23 cellular contexts compared by ENCODE assay signal in genomic region chr16:85690469-85691064, GRCh38. TPM values are rescaled to one million over a fixed set of nuclear protein-coding genes. Genes with fewer than 3 reads are reported as not detected.
DNase-seq lines count a peak whose midpoint lies in the region; ATAC-seq, FAIRE-seq and TF ChIP-seq lines count a peak whose summit lies in the region.
"Had no signal": no experiment of that assay in that cellular context is flagged by ENCODE, and none has a peak within 500 bp of the region (broad histone marks: within the 10 kb centered on the region; RNA-seq: fewer than 3 reads in every experiment).

No MANE protein-coding gene starts in this region.

- no peak overlapping the region for H3K4me2 ChIP-seq in K562 (ENCODE audit: insufficient read depth, low read length)

- peak overlapping the region; percentile 54 for H3K4me3 Mint-ChIP-seq in type B pancreatic cell
- no peak overlapping the region for H3K4me3 Mint-ChIP-seq in CD4-positive, alpha-beta T cell

- POLR2A ChIA-PET in K562 (lab: Yijun Ruan, JAX): interaction anchor here (0.6 to 1.5 kb wide), 6 partner anchors 15 to 54 kb away, joined by 3 to 5 read pairs (median 4); no protein-coding TSS in a partner anchor
- POLR2A ChIA-PET in CD4-positive, alpha-beta T cell (lab: Charles Lee): no interaction called here

- H4K20me1 ChIP-seq in K562 (replicated peaks; ENCODE audit: control insufficient read depth, insufficient read depth, low read length): peaks cover 14% of the 10 kb centered on the region; the same call in 1 of the 2 replicates

- intact Hi-C loops in Right ventricle myocardium superior (cut with DNase I) (no loop called here), Right ventricle myocardium inferior (cut with DNase I) (no loop called here), K562 (cut with micrococcal nuclease) (no loop called here)
- intact Hi-C loops in CD4-positive, alpha-beta T cell (cut with DNase I, micrococcal nuclease): no loop called here

- H3K27ac Mint-ChIP-seq in type B pancreatic cell: peak overlapping the region; percentile 50
- H3K27ac Mint-ChIP-seq in CD4-positive, alpha-beta T cell: no peak overlapping the region
- H3K27ac Mint-ChIP-seq: HFFc6 had no signal

- no peak for ATAC-seq in Right ventricle myocardium superior (ENCODE audit: poor library complexity)
- ATAC-seq in Right ventricle myocardium inferior: no peak
- no peak for ATAC-seq in K562
- no peak for ATAC-seq in CD4-positive, alpha-beta T cell (ENCODE audit: poor library complexity)
- ATAC-seq in GM18907 (IDR thresholded peaks at IDR 0.05; ENCODE audit: unreplicated experiment): no peak
- ATAC-seq: activated CD4-positive, CD25-positive, alpha-beta regulatory T cell treated with anti-CD3 and anti-CD28 coated beads, Interleukin-2, amount 50 U/mL, for 24 hours; left lobe of liver had no signal

- no peaks in the 10 kb centered on the region for H3K9me3 ChIP-seq in K562 (replicated peaks; ENCODE audit: control insufficient read depth, insufficient read depth, low read depth, low read length)
- H3K9me3 ChIP-seq in CD4-positive, alpha-beta T cell (ENCODE audit: control insufficient read depth, low read length): no peaks in the 10 kb centered on the region
- H3K9me3 ChIP-seq: pancreas, testis had no signal

- H2AFZ ChIP-seq in K562 (ENCODE audit: low read depth, low read length): no peak overlapping the region

- no TSS peak for BruUV-seq in K562 (replicated peaks; lab: Mats Ljungman, UMichigan)

- TF ChIP-seq EP300 in K562 (IDR thresholded peaks at IDR 0.05; ENCODE audit: low read length): no peak

- FAIRE-seq in K562 (lab: Jason Lieb, UNC): peak; percentile 75
- FAIRE-seq: GM19239, HTR-8/SVneo, pancreas had no signal

- H3K9me3 Mint-ChIP-seq in type B pancreatic cell: no peaks in the 10 kb centered on the region
- no peaks in the 10 kb centered on the region for H3K9me3 Mint-ChIP-seq in CD4-positive, alpha-beta T cell
- H3K9me3 Mint-ChIP-seq: HFFc6 had no signal

- H3K27me3 ChIP-seq in K562 (ENCODE audit: control insufficient read depth in 2 of 2, insufficient read depth in 2 of 2, low read length in 2 of 2): peaks cover 2 to 11% of the 10 kb centered on the region in 2 experiments; a peak in 4 of 5 replicates
- H3K27me3 ChIP-seq in CD4-positive, alpha-beta T cell (ENCODE audit: control insufficient read depth, insufficient read depth, low read length): peaks cover 3% of the 10 kb centered on the region
- H3K27me3 ChIP-seq: pancreas, Peyer's patch, testis had no signal

- DNase-seq in Right ventricle myocardium superior (peak; percentile 2), Right ventricle myocardium inferior (ENCODE audit: missing footprints) (no peak), NCI-H510A treated with DMSO at 0.1 percent for 48 hours (lab: John Stamatoyannopoulos, UW) (peak; percentile 72), K562 (ENCODE audit: extremely low read depth in 1 of 4, low spot score in 3 of 4) (peak in 1 of 4 experiments; percentile 55), type B pancreatic cell (ENCODE audit: extremely low spot score, unreplicated experiment) (no peak), GM13977 (ENCODE audit: low spot score) (no peak)
- no peak for DNase-seq in CD4-positive, alpha-beta T cell
- DNase-seq: activated effector memory CD4-positive, alpha-beta T cell treated with Interleukin-2 at 50 U/mL for 16 hours; aorta; Calu3; foreskin fibroblast; HFFc6; MM.1S; NCI-H524 treated with DMSO at 0.1 percent for 48 hours; Peyer's patch; T-helper 2 cell; testis had no signal

- WGBS in K562 (ENCODE audit: insufficient coverage, low coverage, missing lambda C conversion rate): 17% methylated on average over 7 of the region's 7 CpGs

- no peak for TF ChIP-seq RAD21 in K562 (CRISPR knock-in tag; conservative IDR thresholded peaks at IDR 0.05 in 1 of 2, IDR thresholded peaks at IDR 0.05 in 1 of 2)

- no peak overlapping the region for H3K4me3 ChIP-seq in K562
- H3K4me3 ChIP-seq: pancreas, Peyer's patch, testis had no signal

- peaks cover 3% of the 10 kb centered on the region for H3K9me1 ChIP-seq in K562 (ENCODE audit: control insufficient read depth, insufficient read depth, low read length)

- no peak for TF ChIP-seq POLR2A in K562 (conservative IDR thresholded peaks at IDR 0.05)

- H3K4me1 Mint-ChIP-seq in type B pancreatic cell (ENCODE audit: unreplicated experiment): peaks cover 20% of the 10 kb centered on the region
- H3K4me1 Mint-ChIP-seq in CD4-positive, alpha-beta T cell (ENCODE audit: low read depth): no peaks in the 10 kb centered on the region

- peaks cover 32% of the 10 kb centered on the region for H3K79me2 ChIP-seq in K562 (ENCODE audit: control insufficient read depth, insufficient read depth, low read length)

- no peak overlapping the region for H3K27ac ChIP-seq in K562 (ENCODE audit: extremely low read depth, low read depth, low read length)
- no peak overlapping the region for H3K27ac ChIP-seq in CD4-positive, alpha-beta T cell (ENCODE audit: low read depth, low read length)
- H3K27ac ChIP-seq: pancreas, Peyer's patch, testis had no signal

- in situ Hi-C loops in K562 (cut with MboI): no loop called here
- in situ Hi-C loops in GM13977 (cut with MboI; ENCODE audit: low pct_unique_long_range_greater_than_20kb, low sequenced_read_pairs, unreplicated experiment): no loop called here

- peaks cover 17 to 36% of the 10 kb centered on the region in 2 experiments; a peak in 4 of 5 replicates for H3K4me1 ChIP-seq in K562 (replicated peaks in 1 of 2; ENCODE audit: control insufficient read depth in 2 of 2, insufficient read depth in 2 of 2, low read length in 2 of 2)
- H3K4me1 ChIP-seq: testis had no signal

- TF ChIP-seq CTCF in K562 (IDR thresholded peaks at IDR 0.05 in 2 of 3, conservative IDR thresholded peaks at IDR 0.05 in 1 of 3; ENCODE audit: insufficient read depth in 2 of 3, low read depth in 1 of 3, low read length in 3 of 3) (no peak), type B pancreatic cell (conservative IDR thresholded peaks at IDR 0.05) (no peak), GM13977 (IDR thresholded peaks at IDR 0.05; ENCODE audit: extremely low read depth, insufficient read depth, missing control alignments) (no peak)
- no peak for TF ChIP-seq CTCF in CD4-positive, alpha-beta T cell (IDR thresholded peaks at IDR 0.05)

- CTCF ChIA-PET in K562 (lab: Yijun Ruan, JAX; ENCODE audit: low intra/inter-chr PET ratio): no interaction called here
- CTCF ChIA-PET in CD4-positive, alpha-beta T cell (lab: Charles Lee): interaction anchor here (1.7 kb wide), 1 partner anchor 75 kb away, joined by 6 read pairs; no protein-coding TSS in a partner anchor

- peaks cover 4% of the 10 kb centered on the region for H3K27me3 Mint-ChIP-seq in type B pancreatic cell
- H3K27me3 Mint-ChIP-seq in CD4-positive, alpha-beta T cell: peaks cover 6% of the 10 kb centered on the region

- peaks cover 7% of the 10 kb centered on the region for H3K36me3 Mint-ChIP-seq in type B pancreatic cell
- no peaks in the 10 kb centered on the region for H3K36me3 Mint-ChIP-seq in CD4-positive, alpha-beta T cell (ENCODE audit: low read depth)

- H3K36me3 ChIP-seq in K562 (ENCODE audit: control insufficient read depth, insufficient read depth, low read length): peaks cover 19% of the 10 kb centered on the region; the same call in 2 of the 3 replicates
- H3K36me3 ChIP-seq: pancreas, Peyer's patch had no signal

- H3K9ac ChIP-seq in K562 (ENCODE audit: insufficient read depth in 1 of 2, low read depth in 2 of 2, low read length in 2 of 2): no peak overlapping the region

TF ChIP-seq in K562, 482 proteins besides CTCF, POLR2A, EP300 and RAD21 (continues in another document):
- TF ChIP-seq VEZF1 (CRISPR knock-in tag; IDR thresholded peaks at IDR 0.05) (no peak), PTBP1 (IDR thresholded peaks at IDR 0.05; ENCODE audit: low read depth, low read length) (0 out of 2 replicates have a peak, but pooled peaks have one; percentile 38), RBM25 (IDR thresholded peaks at IDR 0.05; ENCODE audit: low read depth, low read length, severe bottlenecking) (peak; percentile 70), KDM1A (IDR thresholded peaks at IDR 0.05) (peak; percentile 49 to 50; a peak in 2 of 4 replicates), ZNF253 (CRISPR knock-in tag; conservative IDR thresholded peaks at IDR 0.05) (no peak)

RNA-seq across cellular contexts. Expression of gene GINS2, which starts 1.8 kb away (rescaled TPM):
- total RNA-seq in Right ventricle myocardium superior (0.81 TPM), Right ventricle myocardium inferior (1.4 TPM), K562 (2014; rRNA removed) (42.0 and 44.2 TPM in 2 replicates), K562 (2014; rRNA removed; fragmentation: Illumina TruSeq; extraction: Trizol) (43.8 and 47.3 TPM in 2 replicates), K562 (2015; rRNA removed; fragmentation: Illumina TruSeq; extraction: Trizol) (39.4 and 40.4 TPM in 2 replicates), K562 (2021) (57.5 and 61.6 TPM in 2 replicates), type B pancreatic cell (ENCODE audit: low replicate concordance) (13.7 and 39.9 TPM in 2 replicates)
- 24.8 and 32.7 TPM in 2 replicates for total RNA-seq in K562 (2011; cell fraction: chromatin; rRNA removed; ENCODE audit: low replicate concordance)
- 24.2 and 24.5 TPM in 2 replicates for total RNA-seq in K562 (2011; cell fraction: nucleolus; rRNA removed)
- total RNA-seq in K562 (2011; cell fraction: nucleoplasm; rRNA removed): 23.2 and 33.3 TPM in 2 replicates
- polyA plus RNA-seq in K562 (2011; rRNA removed) (38.4 and 44.6 TPM in 2 replicates), K562 (2014; fragmentation: Illumina TruSeq; extraction: Trizol) (41.4 and 49.8 TPM in 2 replicates), K562 (2014; fragmentation: Nextera tagmentation; extraction: Ambion mirVana) (10 to 100 TPM; 61.3 to 76.2 TPM), K562 (2014; rRNA removed) (42.3 and 42.9 TPM in 2 replicates)
- 27.8 and 34.2 TPM in 2 replicates for polyA plus RNA-seq in K562 (2011; cell fraction: cytosol; rRNA removed)
- 15.7 and 20.5 TPM in 2 replicates for polyA plus RNA-seq in K562 (2011; cell fraction: nucleus; rRNA removed)
- 26.1 and 33.8 TPM in 2 replicates for polyA plus RNA-seq in K562 (2012)
- 25.6 and 28.3 TPM in 2 replicates for polyA minus RNA-seq in K562 (2011; rRNA and poly(A)+ RNA removed)
- 13.6 and 17.8 TPM in 2 replicates for polyA minus RNA-seq in K562 (2011; cell fraction: cytosol; rRNA and poly(A)+ RNA removed)
- 10.2 and 13.2 TPM in 2 replicates for polyA minus RNA-seq in K562 (2011; cell fraction: nucleus; rRNA and poly(A)+ RNA removed)
- total RNA-seq in CD4-positive, alpha-beta T cell: 1 to 10 TPM; 1.1 to 1.4 TPM

Comparison
In these comparisons a context has a peak if more than half of its experiments do, and no peak if none do; other contexts are left out.
1. DNase-seq: peak in Right ventricle myocardium superior (single experiment) and NCI-H510A treated with DMSO at 0.1 percent for 48 hours (single experiment); none in Right ventricle myocardium inferior (single experiment), type B pancreatic cell (single experiment), CD4-positive, alpha-beta T cell (0 of 10) and GM13977 (single experiment).